Comparison of ENCODE assay signal across 11 cellular contexts in genomic region chr17:38430316-38430715, GRCh38. TPM values are rescaled to one million over a fixed set of nuclear protein-coding genes. Genes with fewer than 3 reads are reported as not detected.
DNase-seq lines count a peak whose midpoint lies in the region; TF ChIP-seq lines count a peak whose summit lies in the region.
"Had no signal": no experiment of that assay in that cellular context is flagged by ENCODE, and none has a peak within 500 bp of the region (broad histone marks: within the 10 kb centered on the region; RNA-seq: fewer than 3 reads in every experiment).

No MANE protein-coding gene starts in this region.

- no peak for TF ChIP-seq POLR2A in esophagus squamous epithelium (IDR thresholded peaks at IDR 0.05)

- H3K27ac ChIP-seq in ACC112 (ENCODE audit: low read depth, low read length) (no peak overlapping the region), esophagus squamous epithelium (peak overlapping the region; percentile 26 to 95 (median 62)), neural progenitor cell (no peak overlapping the region)

- H2AFZ ChIP-seq in ACC112 (ENCODE audit: low read length, unreplicated experiment) (no peak overlapping the region), Loucy (ENCODE audit: low read length) (no peak overlapping the region), neural progenitor cell (replicated peaks) (no peak overlapping the region)

- peak overlapping the region; percentile 77 for H3K4me3 Mint-ChIP-seq in neural progenitor cell
- H3K4me3 Mint-ChIP-seq in activated naive CD4-positive, alpha-beta T cell treated with anti-CD3 and anti-CD28 coated beads for 36 hours = no peak overlapping the region

- H4K20me1 ChIP-seq in Loucy (ENCODE audit: insufficient read depth, low read length, poor library complexity, severe bottlenecking) (peaks cover 54% of the 10 kb centered on the region), neural progenitor cell (ENCODE audit: low read depth) (peaks cover 3% of the 10 kb centered on the region)

- H3K27me3 ChIP-seq in ACC112 (ENCODE audit: insufficient read depth, low read length) (no peaks in the 10 kb centered on the region), Loucy (ENCODE audit: insufficient read depth, low read length, poor library complexity, severe bottlenecking) (no peaks in the 10 kb centered on the region), esophagus squamous epithelium (no peaks in the 10 kb centered on the region), neural progenitor cell (peaks cover 14% of the 10 kb centered on the region)

- H3K4me1 ChIP-seq in ACC112 (ENCODE audit: control insufficient read depth, insufficient read depth, low read length, unreplicated experiment) = peaks cover 27% of the 10 kb centered on the region
- peaks cover 52% of the 10 kb centered on the region for H3K4me1 ChIP-seq in Loucy (ENCODE audit: insufficient read depth, low read length, poor library complexity, severe bottlenecking)
- peaks cover 17 to 73% (median 23%) of the 10 kb centered on the region in 3 donors for H3K4me1 ChIP-seq in esophagus squamous epithelium
- H3K4me1 ChIP-seq in neural progenitor cell = peaks cover 20% of the 10 kb centered on the region

- TF ChIP-seq CTCF in Loucy (conservative IDR thresholded peaks at IDR 0.05; ENCODE audit: low read length) (no peak), esophagus squamous epithelium (IDR thresholded peaks at IDR 0.05) (no peak), neural progenitor cell (IDR thresholded peaks at IDR 0.05) (no peak)

- no peaks in the 10 kb centered on the region for H3K9me3 Mint-ChIP-seq in neural progenitor cell
- no peaks in the 10 kb centered on the region for H3K9me3 Mint-ChIP-seq in activated naive CD4-positive, alpha-beta T cell treated with anti-CD3 and anti-CD28 coated beads for 36 hours

- H3K4me3 ChIP-seq in ACC112 (ENCODE audit: low read depth, low read length) (0 out of 2 replicates have a peak overlapping the region, but pooled peaks have one; percentile 98), Loucy (ENCODE audit: low read length, poor library complexity, severe bottlenecking) (peak overlapping the region; percentile 84), esophagus squamous epithelium (no peak overlapping the region), neural progenitor cell (no peak overlapping the region)

- H3F3A ChIP-seq in Loucy (ENCODE audit: low read depth) (0 out of 2 replicates have a peak, but pooled peaks cover 5% of the 10 kb centered on the region), neural progenitor cell (ENCODE audit: low read depth) (peaks cover 32% of the 10 kb centered on the region)

- no peaks in the 10 kb centered on the region for H3K36me3 Mint-ChIP-seq in neural progenitor cell
- H3K36me3 Mint-ChIP-seq in activated naive CD4-positive, alpha-beta T cell treated with anti-CD3 and anti-CD28 coated beads for 36 hours (ENCODE audit: low read depth) = no peaks in the 10 kb centered on the region

- CTCF ChIA-PET in activated naive CD4-positive, alpha-beta T cell treated with anti-CD3 and anti-CD28 coated beads for 36 hours (lab: Charles Lee) = no interaction called here

- WGBS in esophagus squamous epithelium, 2 donors = 51 to 53% methylated on average over 3 of the region's 3 CpGs

- H3K9ac ChIP-seq in Loucy (ENCODE audit: low read depth, low read length, poor library complexity, severe bottlenecking) (peak overlapping the region; percentile 97), neural progenitor cell (no peak overlapping the region)

- intact Hi-C loops in esophagus squamous epithelium (cut with DNase I) = no loop called here
- intact Hi-C loops in activated naive CD4-positive, alpha-beta T cell treated with anti-CD3 and anti-CD28 coated beads for 36 hours (cut with micrococcal nuclease) = no loop called here

- no peak overlapping the region for H3K27ac Mint-ChIP-seq in neural progenitor cell
- no peak overlapping the region for H3K27ac Mint-ChIP-seq in activated naive CD4-positive, alpha-beta T cell treated with anti-CD3 and anti-CD28 coated beads for 36 hours
- H3K27ac Mint-ChIP-seq: activated CD8-positive, alpha-beta T cell treated with anti-CD3 and anti-CD28 coated beads, Interleukin-2, amount 10 ng/mL, durations not matched to agents 7 days and 5 days had no signal

- no peaks in the 10 kb centered on the region for H3K36me3 ChIP-seq in ACC112 (ENCODE audit: insufficient read depth, low read length)
- no peaks in the 10 kb centered on the region for H3K36me3 ChIP-seq in Loucy (ENCODE audit: insufficient read depth, low read length)
- H3K36me3 ChIP-seq in esophagus squamous epithelium = no peaks in the 10 kb centered on the region
- H3K36me3 ChIP-seq in neural progenitor cell = no peaks in the 10 kb centered on the region

- no peaks in the 10 kb centered on the region for H3K9me3 ChIP-seq in Loucy (ENCODE audit: insufficient read depth, low read depth, low read length)
- H3K9me3 ChIP-seq in esophagus squamous epithelium = no peaks in the 10 kb centered on the region
- no peaks in the 10 kb centered on the region for H3K9me3 ChIP-seq in neural progenitor cell (ENCODE audit: low read depth)

- H3K79me2 ChIP-seq in ACC112 (ENCODE audit: control insufficient read depth, insufficient read depth, low read length, unreplicated experiment) = peaks cover 69% of the 10 kb centered on the region
- H3K79me2 ChIP-seq in Loucy (ENCODE audit: insufficient read depth, low read length) = peaks cover 85% of the 10 kb centered on the region
- H3K79me2 ChIP-seq in neural progenitor cell (ENCODE audit: low read depth) = peaks cover 6% of the 10 kb centered on the region

- peaks cover 21% of the 10 kb centered on the region for H3K27me3 Mint-ChIP-seq in neural progenitor cell (ENCODE audit: insufficient read depth, low read depth)
- H3K27me3 Mint-ChIP-seq in activated naive CD4-positive, alpha-beta T cell treated with anti-CD3 and anti-CD28 coated beads for 36 hours (ENCODE audit: low read depth) = peaks cover 13% of the 10 kb centered on the region

- DNase-seq in esophagus squamous epithelium (lab: John Stamatoyannopoulos, UW) (no peak), neural progenitor cell (ENCODE audit: low spot score) (no peak), GF-D8 (lab: John Stamatoyannopoulos, UW) (no peak), NCI-H1105 treated with DMSO at 0.1 percent for 48 hours (lab: John Stamatoyannopoulos, UW) (no peak)
- DNase-seq in activated naive CD4-positive, alpha-beta T cell treated with anti-CD3 and anti-CD28 coated beads for 36 hours = no peak
- no peak for DNase-seq in activated CD4-positive, CD25-positive, alpha-beta regulatory T cell treated with anti-CD3 and anti-CD28 coated beads, Interleukin-2, amount 50 U/mL, for 72 hours
- DNase-seq: activated CD8-positive, alpha-beta T cell treated with anti-CD3 and anti-CD28 coated beads, Interleukin-2, amount 10 ng/mL, durations not matched to agents 7 days and 5 days; NCI-H187 treated with DMSO at 0.1 percent for 48 hours; occipital lobe had no signal

- no peaks in the 10 kb centered on the region for H3K9me2 ChIP-seq in Loucy (replicated peaks; ENCODE audit: low read depth, low read length)

- H3K4me2 ChIP-seq in Loucy (ENCODE audit: low read depth, low read length, poor library complexity, severe bottlenecking) (peak overlapping the region; percentile 97), neural progenitor cell (no peak overlapping the region)

- H3K4me1 Mint-ChIP-seq in neural progenitor cell = peaks cover 26% of the 10 kb centered on the region
- peaks cover 6% of the 10 kb centered on the region for H3K4me1 Mint-ChIP-seq in activated naive CD4-positive, alpha-beta T cell treated with anti-CD3 and anti-CD28 coated beads for 36 hours (ENCODE audit: low read depth)

RNA-seq across cellular contexts. Expression of gene ARHGAP23, which starts 2.1 kb away (rescaled TPM):
- total RNA-seq in esophagus squamous epithelium (100 to 1,000 TPM in 2 of 4 donors, 10 to 100 TPM in 2; 75.3 to 180 (median 102) TPM), neural progenitor cell (ENCODE audit: low replicate concordance) (6.1 and 14.2 TPM in 2 replicates)
- total RNA-seq in activated naive CD4-positive, alpha-beta T cell treated with anti-CD3 and anti-CD28 coated beads for 36 hours = 1 to 10 TPM in 1 of 2 experiments, under 1 TPM in 1; 0.52 to 1.0 TPM

Comparison
In these comparisons a context has a peak if more than half of its experiments do, and no peak if none do; other contexts are left out.
1. H3K27ac ChIP-seq: peak in esophagus squamous epithelium (4 of 4); none in ACC112 (single experiment) and neural progenitor cell (single experiment).
2. H3K4me3 ChIP-seq: peak in ACC112 (single experiment) and Loucy (single experiment); none in esophagus squamous epithelium (0 of 4) and neural progenitor cell (single experiment).